1 cellular context compared by ENCODE assay signal in genomic region chr19:4016486-4016885, GRCh38.
TF ChIP-seq lines count a peak whose summit lies in the region.

No MANE protein-coding gene starts in this region.

TF ChIP-seq in HepG2, 621 proteins besides CTCF, POLR2A, EP300 and RAD21:
- TF ChIP-seq NFYC (CRISPR knock-in tag; IDR thresholded peaks at IDR 0.05), result no peak
- TF ChIP-seq KDM2A (CRISPR knock-in tag; IDR thresholded peaks at IDR 0.05; ENCODE audit: borderline replicate concordance, low read depth), result no peak
- TF ChIP-seq, protein P1, sequence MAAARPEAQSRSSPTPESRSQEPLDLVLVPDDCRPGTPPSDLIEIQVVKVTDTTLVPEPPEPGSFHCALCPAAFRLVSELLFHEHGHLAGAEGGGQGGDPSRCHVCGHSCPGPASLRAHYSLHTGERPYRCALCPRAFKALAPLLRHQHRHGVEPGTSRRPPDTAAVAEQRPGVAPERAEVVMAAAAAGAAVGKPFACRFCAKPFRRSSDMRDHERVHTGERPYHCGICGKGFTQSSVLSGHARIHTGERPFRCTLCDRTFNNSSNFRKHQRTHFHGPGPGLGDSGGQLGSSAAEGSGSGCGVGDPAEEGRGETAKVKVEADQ (CRISPR knock-in tag; IDR thresholded peaks at IDR 0.05; ENCODE audit: borderline replicate concordance), result no peak
- no peak for TF ChIP-seq ZSCAN20 (CRISPR knock-in tag; IDR thresholded peaks at IDR 0.05; ENCODE audit: borderline replicate concordance)
- TF ChIP-seq ATF1 (CRISPR knock-in tag; IDR thresholded peaks at IDR 0.05), result no peak
- no peak for TF ChIP-seq FOXJ3 (CRISPR knock-in tag; IDR thresholded peaks at IDR 0.05; ENCODE audit: borderline replicate concordance)
- TF ChIP-seq ZNF777 (CRISPR knock-in tag; IDR thresholded peaks at IDR 0.05), result no peak
- TF ChIP-seq SP2 (CRISPR knock-in tag; IDR thresholded peaks at IDR 0.05), result no peak
